30 cellular contexts compared by ENCODE assay signal in the genomic region with DNA sequence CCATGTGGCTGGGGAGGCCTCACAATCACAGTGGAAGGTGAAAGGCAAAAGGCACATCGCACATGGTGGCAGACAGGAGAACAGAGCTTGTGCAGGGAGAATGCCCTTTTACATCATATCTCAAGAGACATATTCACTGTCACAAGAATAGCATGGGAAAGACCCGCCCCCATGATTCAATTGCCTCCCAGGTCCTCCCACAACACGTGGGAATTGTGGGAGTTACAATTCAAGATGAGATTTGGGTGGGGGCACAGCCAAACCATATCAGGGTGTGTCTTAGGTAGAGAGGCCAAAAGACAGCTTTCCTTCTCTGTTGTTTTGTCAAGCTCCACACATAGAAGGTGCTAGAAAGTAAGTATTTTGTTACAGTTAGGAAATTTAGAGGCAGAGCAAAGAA. TPM values are rescaled to one million over a fixed set of nuclear protein-coding genes. Genes with fewer than 3 reads are reported as not detected.
"Had no signal": no experiment of that assay in that cellular context is flagged by ENCODE, and none has a peak within 500 bp of the region (broad histone marks: within the 10 kb centered on the region; RNA-seq: fewer than 3 reads in every experiment).

No MANE protein-coding gene starts in this region.

- H3K27ac ChIP-seq: epithelial cell of prostate, esophagus squamous epithelium, gastrocnemius medialis, heart right ventricle, left lung, lower lobe of right lung had no signal

- ATAC-seq: effector memory CD8-positive, alpha-beta T cell; esophagus mucosa; gastrocnemius medialis; heart right ventricle; left cardiac atrium; left lung; left ventricle myocardium superior; lower lobe of right lung; mucosa of descending colon; naive thymus-derived CD8-positive, alpha-beta T cell had no signal

- H3K4me1 ChIP-seq: esophagus squamous epithelium, gastrocnemius medialis, heart right ventricle, left lung, lower lobe of right lung had no signal

- H3K4me3 ChIP-seq: esophagus squamous epithelium, gastrocnemius medialis, heart right ventricle, left lung, lower lobe of right lung, mucosa of descending colon had no signal

- FAIRE-seq: endometrium, islet of Langerhans, keratinocyte had no signal

- H3K36me3 ChIP-seq: esophagus squamous epithelium, gastrocnemius medialis, heart right ventricle, left lung, lower lobe of right lung had no signal

- H3K27me3 ChIP-seq: gastrocnemius medialis had no signal

- DNase-seq: cortex of kidney; effector CD8-positive, alpha-beta T cell; effector memory CD8-positive, alpha-beta T cell; endodermal cell; erythroblast; esophagus squamous epithelium; foreskin fibroblast; foreskin melanocyte; gastrocnemius medialis; glutamatergic neuron; head of caudate nucleus; heart right ventricle; hippocampal formation; left cardiac atrium; left lung; left ventricle myocardium superior; lower lobe of right lung; mesenchymal stem cell; mucosa of descending colon; naive B cell; naive thymus-derived CD8-positive, alpha-beta T cell had no signal

- H3K9me3 ChIP-seq: esophagus squamous epithelium, gastrocnemius medialis, heart right ventricle, left lung, lower lobe of right lung, mucosa of descending colon had no signal

RNA-seq across cellular contexts. Expression of a gene that starts 20.8 kb away (rescaled TPM):
- total RNA-seq: esophagus mucosa; gastrocnemius medialis; glomerular endothelial cell; heart right ventricle; kidney epithelial cell; left cardiac atrium; left ventricle myocardium superior; mesothelial cell of epicardium; myocyte; naive thymus-derived CD8-positive, alpha-beta T cell had no signal
- polyA plus RNA-seq: heart right ventricle; keratinocyte; naive thymus-derived CD8-positive, alpha-beta T cell had no signal
